1 cellular context compared by ENCODE assay signal in the genomic region with DNA sequence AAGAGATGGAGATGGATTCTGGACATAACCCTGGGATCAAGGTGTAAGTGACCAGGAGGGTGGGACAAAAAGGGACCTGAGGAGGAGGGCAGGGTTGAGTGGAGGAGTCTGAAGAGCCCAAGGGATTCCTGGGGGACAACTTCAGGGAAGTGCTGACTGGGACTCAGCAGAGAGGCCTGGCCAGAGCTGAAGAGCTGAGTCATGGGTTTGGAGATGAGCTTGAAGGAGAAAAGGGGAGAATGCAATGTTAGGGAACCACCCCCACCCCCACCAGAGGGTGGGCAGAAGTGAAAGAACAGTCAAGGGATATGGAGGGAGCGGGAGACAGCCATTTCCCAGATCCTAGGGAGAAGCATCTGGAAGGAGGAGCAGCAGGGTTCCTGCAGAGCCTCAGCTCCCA.
TF ChIP-seq lines count a peak whose summit lies in the region.

No MANE protein-coding gene starts in this region.

TF ChIP-seq in H1, 55 proteins besides CTCF, POLR2A, EP300 and RAD21:
- no peak for TF ChIP-seq RBBP5 (IDR thresholded peaks at IDR 0.05; ENCODE audit: borderline replicate concordance, low read depth, low read length)
- TF ChIP-seq ZNF274 (IDR thresholded peaks at IDR 0.05; ENCODE audit: borderline replicate concordance, extremely low read depth, low read length): no peak
- TF ChIP-seq, protein P1, sequence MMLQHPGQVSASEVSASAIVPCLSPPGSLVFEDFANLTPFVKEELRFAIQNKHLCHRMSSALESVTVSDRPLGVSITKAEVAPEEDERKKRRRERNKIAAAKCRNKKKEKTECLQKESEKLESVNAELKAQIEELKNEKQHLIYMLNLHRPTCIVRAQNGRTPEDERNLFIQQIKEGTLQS (IDR thresholded peaks at IDR 0.05; ENCODE audit: insufficient read depth, low read depth, low read length): no peak
- peak; percentile 65; the same call in 1 of the 2 replicates for TF ChIP-seq BACH1 (IDR thresholded peaks at IDR 0.05; ENCODE audit: low read length)
TF ChIP-seq in H1: peak in this region for 1.
